In genomic region chr10:1183746-1184145, GRCh38 we compare ENCODE assay signal across 20 cellular contexts.
"Had no signal": no experiment of that assay in that cellular context is flagged by ENCODE, and none has a peak within 500 bp of the region (broad histone marks: within the 10 kb centered on the region; RNA-seq: fewer than 3 reads in every experiment).

No MANE protein-coding gene starts in this region.

- ATAC-seq: body of pancreas; left lobe of liver; psoas muscle; right cardiac atrium; stimulated activated memory B cell treated with anti-CD40 and anti-IgM and Interleukin-4, amounts not matched to agents 10 μg/mL and 1 μg/mL and 100 μg/mL, for 72 hours had no signal

- H3K9me3 ChIP-seq: body of pancreas, psoas muscle had no signal

- H3K36me3 Mint-ChIP-seq: activated naive CD8-positive, alpha-beta T cell treated with anti-CD3 and anti-CD28 coated beads, Interleukin-2, amount 10 ng/mL, durations not matched to agents 7 days and 5 days; stimulated activated memory B cell treated with anti-CD40 and anti-IgM and Interleukin-4, amounts not matched to agents 10 μg/mL and 1 μg/mL and 100 μg/mL, for 72 hours had no signal

- H3K27me3 ChIP-seq: body of pancreas had no signal

- H3K4me1 Mint-ChIP-seq: activated naive CD8-positive, alpha-beta T cell treated with anti-CD3 and anti-CD28 coated beads, Interleukin-2, amount 10 ng/mL, durations not matched to agents 7 days and 5 days; stimulated activated memory B cell treated with anti-CD40 and anti-IgM and Interleukin-4, amounts not matched to agents 10 μg/mL and 1 μg/mL and 100 μg/mL, for 72 hours had no signal

- H3K4me3 ChIP-seq: body of pancreas, coronary artery, psoas muscle, smooth muscle cell had no signal

- H3K27ac Mint-ChIP-seq: activated naive CD8-positive, alpha-beta T cell treated with anti-CD3 and anti-CD28 coated beads, Interleukin-2, amount 10 ng/mL, durations not matched to agents 7 days and 5 days; stimulated activated memory B cell treated with anti-CD40 and anti-IgM and Interleukin-4, amounts not matched to agents 10 μg/mL and 1 μg/mL and 100 μg/mL, for 72 hours had no signal

- H3K27ac ChIP-seq: body of pancreas, coronary artery, psoas muscle, VCaP had no signal

- H3K9me3 Mint-ChIP-seq: activated naive CD8-positive, alpha-beta T cell treated with anti-CD3 and anti-CD28 coated beads, Interleukin-2, amount 10 ng/mL, durations not matched to agents 7 days and 5 days; stimulated activated memory B cell treated with anti-CD40 and anti-IgM and Interleukin-4, amounts not matched to agents 10 μg/mL and 1 μg/mL and 100 μg/mL, for 72 hours had no signal

- DNase-seq: activated CD4-positive, alpha-beta T cell treated with anti-CD3 and anti-CD28 coated beads for 1 hour; activated CD4-positive, alpha-beta T cell treated with anti-CD3 and anti-CD28 coated beads, Interleukin-2, amount 50 U/mL, for 4 hours; activated naive CD4-positive, alpha-beta T cell; activated naive CD8-positive, alpha-beta T cell treated with anti-CD3 and anti-CD28 coated beads, Interleukin-2, amount 10 ng/mL, durations not matched to agents 7 days and 5 days; amygdala; body of pancreas; central memory CD4-positive, alpha-beta T cell; erythroblast; foreskin melanocyte; mammary epithelial cell; psoas muscle; stimulated activated CD4-positive, alpha-beta T cell treated with anti-CD3 and anti-CD28 coated beads, Interleukin-4, amount 100 ng/mL, for 24 hours; SW 1271; T-helper 2 cell had no signal

- H3K4me3 Mint-ChIP-seq: activated naive CD8-positive, alpha-beta T cell treated with anti-CD3 and anti-CD28 coated beads, Interleukin-2, amount 10 ng/mL, durations not matched to agents 7 days and 5 days; stimulated activated memory B cell treated with anti-CD40 and anti-IgM and Interleukin-4, amounts not matched to agents 10 μg/mL and 1 μg/mL and 100 μg/mL, for 72 hours had no signal

- H3K4me1 ChIP-seq: psoas muscle had no signal
